ENCODE assay signal across 15 cellular contexts in genomic region chr17:66564992-66565465, GRCh38.
DNase-seq lines count a peak whose midpoint lies in the region; ATAC-seq and TF ChIP-seq lines count a peak whose summit lies in the region.
"Had no signal": no experiment of that assay in that cellular context is flagged by ENCODE, and none has a peak within 500 bp of the region (broad histone marks: within the 10 kb centered on the region; RNA-seq: fewer than 3 reads in every experiment).

No MANE protein-coding gene starts in this region.

- H3K36me3 Mint-ChIP-seq in naive thymus-derived CD8-positive, alpha-beta T cell = peaks cover 0 to 14% (median 3%) of the 10 kb centered on the region in 3 donors

- no peak for TF ChIP-seq EP300 in SK-N-SH (IDR thresholded peaks at IDR 0.05; ENCODE audit: borderline replicate concordance in 1 of 2, low read depth in 1 of 2, low read length in 1 of 2)

- peak overlapping the region in 1 of 2 experiments; percentile 97; a peak in 2 of 4 replicates for H3K27ac ChIP-seq in SK-N-SH (ENCODE audit: low read depth in 2 of 2, low read length in 1 of 2)
- H3K27ac ChIP-seq: 22Rv1, epithelial cell of prostate, transverse colon had no signal

- 87% methylated on average over 4 of the region's 4 CpGs for WGBS in SK-N-SH (ENCODE audit: low lambda C conversion rate)

- 0 out of 2 replicates have a peak overlapping the region, but pooled peaks have one; percentile 6 for H3K4me2 ChIP-seq in SK-N-SH

- no peaks in the 10 kb centered on the region for H3K27me3 Mint-ChIP-seq in naive thymus-derived CD8-positive, alpha-beta T cell

- H3K4me1 ChIP-seq in SK-N-SH (ENCODE audit: control insufficient read depth in 1 of 2, insufficient read depth in 2 of 2, low read depth in 1 of 2, low read length in 1 of 2) = peaks cover 13 to 31% of the 10 kb centered on the region in 2 experiments

- peaks cover 52% of the 10 kb centered on the region for H3F3A ChIP-seq in SK-N-SH (replicated peaks; ENCODE audit: insufficient read depth)

- CTCF ChIA-PET in SK-N-SH (lab: Yijun Ruan, JAX) = interaction anchor here (2.6 to 3.0 kb wide), 2 partner anchors 12 to 310 kb away, joined by 11 to 26 read pairs; no protein-coding TSS in a partner anchor

- H3K9ac ChIP-seq in SK-N-SH = no peak overlapping the region

- H4K20me1 ChIP-seq in SK-N-SH (ENCODE audit: insufficient read depth) = peaks cover 4% of the 10 kb centered on the region; the same call in 1 of the 2 replicates

- no peaks in the 10 kb centered on the region for H3K9me3 ChIP-seq in SK-N-SH
- H3K9me3 ChIP-seq: HAP-1, transverse colon had no signal

- H3K4me3 Mint-ChIP-seq in naive thymus-derived CD8-positive, alpha-beta T cell = no peak overlapping the region

- no peaks in the 10 kb centered on the region for H3K9me2 ChIP-seq in SK-N-SH

- H3K27me3 ChIP-seq in SK-N-SH (ENCODE audit: insufficient read depth) = no peaks in the 10 kb centered on the region
- H3K27me3 ChIP-seq: transverse colon had no signal

- no peak overlapping the region for H2AFZ ChIP-seq in SK-N-SH (ENCODE audit: low read depth)

- H3K27ac Mint-ChIP-seq in naive thymus-derived CD8-positive, alpha-beta T cell = peak overlapping the region in 9 of 10 donors; percentile 38 to 86 (median 72)

- H3K9me3 Mint-ChIP-seq in naive thymus-derived CD8-positive, alpha-beta T cell = no peaks in the 10 kb centered on the region

- DNase-seq in SK-N-SH (no peak), LHCN-M2 (ENCODE audit: low read depth) (peak; percentile 22), choroid plexus epithelial cell (ENCODE audit: low read depth) (peak; percentile 77), posterior vena cava (ENCODE audit: low spot score) (no peak), NCI-H1092 treated with DMSO at 0.1 percent for 48 hours (lab: John Stamatoyannopoulos, UW) (no peak), Kasumi-1 (lab: John Stamatoyannopoulos, UW) (no peak)
- no peak for DNase-seq in naive thymus-derived CD8-positive, alpha-beta T cell
- DNase-seq: DMS 273 treated with DMSO at 0.1 percent for 48 hours, KBM-7, T-helper 9 cell, transverse colon had no signal

- no peak for TF ChIP-seq RAD21 in SK-N-SH (IDR thresholded peaks at IDR 0.05; ENCODE audit: low read length)

- H3K4me3 ChIP-seq in SK-N-SH (ENCODE audit: low read depth in 2 of 2, low read length in 1 of 2) (no peak overlapping the region), choroid plexus epithelial cell (ENCODE audit: low read depth, low read length) (no peak overlapping the region)
- H3K4me3 ChIP-seq: HAP-1, transverse colon had no signal

- POLR2A ChIA-PET in SK-N-SH (lab: Yijun Ruan, JAX) = no interaction called here
- POLR2A ChIA-PET in naive thymus-derived CD8-positive, alpha-beta T cell (lab: Charles Lee) = no interaction called here

- peaks cover 27 to 68% (median 44%) of the 10 kb centered on the region in 4 donors for H3K4me1 Mint-ChIP-seq in naive thymus-derived CD8-positive, alpha-beta T cell

- intact Hi-C loops in posterior vena cava (cut with DNase I) = no loop called here

- H3K79me2 ChIP-seq in SK-N-SH (ENCODE audit: insufficient read depth) = peaks cover 82% of the 10 kb centered on the region

- H3K36me3 ChIP-seq in SK-N-SH (replicated peaks in 1 of 2; ENCODE audit: control insufficient read depth in 1 of 2, insufficient read depth in 2 of 2, low read length in 1 of 2) = peaks cover 0 to 28% of the 10 kb centered on the region in 2 experiments
- H3K36me3 ChIP-seq: HAP-1, transverse colon had no signal

- TF ChIP-seq CTCF in SK-N-SH (IDR thresholded peaks at IDR 0.05) (no peak), choroid plexus epithelial cell (conservative IDR thresholded peaks at IDR 0.05; ENCODE audit: low read depth, low read length) (no peak)

- ATAC-seq in SK-N-SH treated with all-trans-retinoic acid at 6 μM for 48 hours = no peak
- ATAC-seq in naive thymus-derived CD8-positive, alpha-beta T cell = no peak

TF ChIP-seq in SK-N-SH, 30 proteins besides CTCF, POLR2A, EP300 and RAD21 (continues in another document):
- TF ChIP-seq IRF3 (IDR thresholded peaks at IDR 0.05; ENCODE audit: low read depth, low read length) = no peak
- no peak for TF ChIP-seq FOSL2 (IDR thresholded peaks at IDR 0.05; ENCODE audit: borderline replicate concordance, low read depth)
- TF ChIP-seq RXRA (IDR thresholded peaks at IDR 0.05; ENCODE audit: borderline replicate concordance, low read depth) = 0 out of 2 replicates have a peak, but pooled peaks have one; percentile 20
- no peak for TF ChIP-seq ZBTB33 (IDR thresholded peaks at IDR 0.05; ENCODE audit: borderline replicate concordance, low read depth)
- no peak for TF ChIP-seq RCOR1 (IDR thresholded peaks at IDR 0.05; ENCODE audit: low read length)
- TF ChIP-seq MXI1 (IDR thresholded peaks at IDR 0.05; ENCODE audit: low read depth, low read length) = no peak
- no peak for TF ChIP-seq YY1 (IDR thresholded peaks at IDR 0.05; ENCODE audit: low read depth)
- TF ChIP-seq GABPA (IDR thresholded peaks at IDR 0.05; ENCODE audit: low read depth) = peak; percentile 72
- TF ChIP-seq EZH2phosphoT487 (IDR thresholded peaks at IDR 0.05; ENCODE audit: borderline replicate concordance, low read depth) = no peak
- TF ChIP-seq JUND (IDR thresholded peaks at IDR 0.05) = no peak
- TF ChIP-seq TAF1 (IDR thresholded peaks at IDR 0.05; ENCODE audit: borderline replicate concordance, low read depth, low read length) = no peak

TF ChIP-seq in SK-N-SH treated with all-trans-retinoic acid at 6 μM for 48 hours, 23 proteins besides CTCF, POLR2A, EP300 and RAD21:
- TF ChIP-seq PATZ1 (CRISPR knock-in tag; IDR thresholded peaks at IDR 0.05; ENCODE audit: borderline replicate concordance) (no peak), TOX (CRISPR knock-in tag; IDR thresholded peaks at IDR 0.05; ENCODE audit: borderline replicate concordance) (no peak), POU6F1 (CRISPR knock-in tag; IDR thresholded peaks at IDR 0.05; ENCODE audit: borderline replicate concordance, low read depth) (no peak), CSDC2 (CRISPR knock-in tag; IDR thresholded peaks at IDR 0.05) (no peak), ESRRG (CRISPR knock-in tag; IDR thresholded peaks at IDR 0.05) (no peak), ZNF8 (CRISPR knock-in tag; IDR thresholded peaks at IDR 0.05) (no peak), BACH2 (CRISPR knock-in tag; IDR thresholded peaks at IDR 0.05; ENCODE audit: borderline replicate concordance) (no peak), PPARA (CRISPR knock-in tag; IDR thresholded peaks at IDR 0.05; ENCODE audit: borderline replicate concordance) (no peak), ZC3H10 (CRISPR knock-in tag; IDR thresholded peaks at IDR 0.05) (no peak), ISL1 (CRISPR knock-in tag; IDR thresholded peaks at IDR 0.05) (no peak), ARNTL (CRISPR knock-in tag; IDR thresholded peaks at IDR 0.05; ENCODE audit: borderline replicate concordance, low read depth) (no peak), SNAI2 (CRISPR knock-in tag; IDR thresholded peaks at IDR 0.05) (no peak), TCF4 (CRISPR knock-in tag; IDR thresholded peaks at IDR 0.05; ENCODE audit: borderline replicate concordance) (no peak), ZFP3 (CRISPR knock-in tag; IDR thresholded peaks at IDR 0.05) (no peak), OSR1 (CRISPR knock-in tag; IDR thresholded peaks at IDR 0.05) (no peak), ZFP30 (CRISPR knock-in tag; IDR thresholded peaks at IDR 0.05) (no peak), CSRNP3 (CRISPR knock-in tag; IDR thresholded peaks at IDR 0.05) (no peak)

Comparison
In these comparisons a context has a peak if more than half of its experiments do, and no peak if none do; other contexts are left out.
1. DNase-seq: peak in LHCN-M2 (single experiment) and choroid plexus epithelial cell (single experiment); none in SK-N-SH (single experiment), naive thymus-derived CD8-positive, alpha-beta T cell (0 of 10), posterior vena cava (single experiment), NCI-H1092 treated with DMSO at 0.1 percent for 48 hours (single experiment) and Kasumi-1 (0 of 2).